ENCODE assay signal across 37 cellular contexts in genomic region chr3:87062685-87063084, GRCh38.
"Had no signal": no experiment of that assay in that cellular context is flagged by ENCODE, and none has a peak within 500 bp of the region (broad histone marks: within the 10 kb centered on the region; RNA-seq: fewer than 3 reads in every experiment).

No MANE protein-coding gene starts in this region.

- H3K9me3 ChIP-seq: ascending aorta had no signal

- DNase-seq: activated CD4-positive, alpha-beta memory T cell treated with anti-CD3 and anti-CD28 coated beads, Interleukin-2, amount 10 ng/mL, durations not matched to agents 7 days and 5 days; activated CD4-positive, alpha-beta T cell treated with anti-CD3 and anti-CD28 coated beads for 1 hour; activated CD4-positive, alpha-beta T cell treated with anti-CD3 and anti-CD28 coated beads for 36 hours; activated CD4-positive, alpha-beta T cell treated with anti-CD3 and anti-CD28 coated beads for 48 hours; activated CD4-positive, alpha-beta T cell treated with anti-CD3 and anti-CD28 coated beads, Interleukin-2, amount 10 ng/mL, durations not matched to agents 7 days and 5 days; activated CD4-positive, alpha-beta T cell treated with anti-CD3 and anti-CD28 coated beads, Interleukin-2, amount 50 U/mL, for 48 hours; activated CD4-positive, CD25-positive, alpha-beta regulatory T cell; activated CD8-positive, alpha-beta memory T cell treated with anti-CD3 and anti-CD28 coated beads for 24 hours; activated CD8-positive, alpha-beta memory T cell treated with anti-CD3 and anti-CD28 coated beads, Interleukin-2, amount 10 ng/mL, durations not matched to agents 7 days and 5 days; activated CD8-positive, alpha-beta memory T cell treated with anti-CD3 and anti-CD28 coated beads, Interleukin-2, amount 50 U/mL, for 48 hours; activated CD8-positive, alpha-beta T cell treated with anti-CD3 and anti-CD28 coated beads, Interleukin-2, amount 10 ng/mL, durations not matched to agents 7 days and 5 days; activated effector memory CD4-positive, alpha-beta T cell treated with Interleukin-2 at 50 U/mL for 16 hours; activated gamma-delta T cell; activated naive CD4-positive, alpha-beta T cell; activated naive CD4-positive, alpha-beta T cell treated with anti-CD3 and anti-CD28 coated beads, Interleukin-2, amount 10 ng/mL, durations not matched to agents 7 days and 5 days; activated naive CD8-positive, alpha-beta T cell treated with anti-CD3 and anti-CD28 coated beads, Interleukin-2, amount 10 ng/mL, durations not matched to agents 7 days and 5 days; activated naive CD8-positive, alpha-beta T cell treated with anti-CD3 and anti-CD28 coated beads, Interleukin-2, amount 50 U/mL, for 24 hours; activated T-cell treated with anti-CD3 and anti-CD28 coated beads, Interleukin-2, amount 50 U/mL, for 24 hours; activated T-cell treated with anti-CD3 and anti-CD28 coated beads, Interleukin-2, amount 50 U/mL, for 48 hours; amygdala; anterior cingulate cortex; caudate nucleus; cerebellar nuclear complex; T-helper 1 cell; T-helper 2 cell; T-helper 9 cell had no signal

- H3K4me3 ChIP-seq: ascending aorta, cardiac muscle cell had no signal

- H3K4me1 ChIP-seq: ascending aorta had no signal

- H3K27ac ChIP-seq: ascending aorta, cardiac muscle cell, VCaP had no signal

- H3K9me3 Mint-ChIP-seq: activated CD4-positive, alpha-beta memory T cell treated with anti-CD3 and anti-CD28 coated beads, Interleukin-2, amount 10 ng/mL, durations not matched to agents 7 days and 5 days; activated CD4-positive, alpha-beta T cell treated with anti-CD3 and anti-CD28 coated beads, Interleukin-2, amount 10 ng/mL, durations not matched to agents 7 days and 5 days; activated naive CD4-positive, alpha-beta T cell treated with anti-CD3 and anti-CD28 coated beads, Interleukin-2, amount 50 U/mL, for 24 hours; activated naive CD8-positive, alpha-beta T cell treated with anti-CD3 and anti-CD28 coated beads, Interleukin-2, amount 10 ng/mL, durations not matched to agents 7 days and 5 days; activated T-cell treated with anti-CD3 and anti-CD28 coated beads, Interleukin-2, amount 50 U/mL, for 24 hours; activated T-helper 2 cell treated with anti-CD3 and anti-CD28 coated beads, Interferon-gamma antibody, Interleukin-2, Interleukin-4, amounts not matched to agents 10 μg/mL and 5 μg/mL and 100 μg/mL, durations not matched to agents 14 hours and 24 hours and 36 hours; T-helper 1 cell treated with Interleukin-12 subunit alpha and Interleukin-12 subunit beta and Interleukin-4 antibody, amounts not matched to agents 30 μg/mL and 1 μg/mL, for 36 hours; T-helper 2 cell treated with Interferon-gamma antibody and Interleukin-4, amounts not matched to agents 5 μg/mL and 100 μg/mL, for 36 hours had no signal

- H3K36me3 Mint-ChIP-seq: activated CD8-positive, alpha-beta memory T cell treated with anti-CD3 and anti-CD28 coated beads, Interleukin-2, amount 10 ng/mL, durations not matched to agents 7 days and 5 days; activated naive CD4-positive, alpha-beta T cell treated with anti-CD3 and anti-CD28 coated beads, Interleukin-2, amount 10 ng/mL, durations not matched to agents 7 days and 5 days; activated naive CD4-positive, alpha-beta T cell treated with anti-CD3 and anti-CD28 coated beads, Interleukin-2, amount 50 U/mL, for 24 hours; activated naive CD8-positive, alpha-beta T cell; activated naive CD8-positive, alpha-beta T cell treated with anti-CD3 and anti-CD28 coated beads, Interleukin-2, amount 10 ng/mL, durations not matched to agents 7 days and 5 days; brain had no signal

- H3K27me3 ChIP-seq: ascending aorta, cardiac muscle cell had no signal

- H3K4me3 Mint-ChIP-seq: activated CD4-positive, alpha-beta memory T cell treated with anti-CD3 and anti-CD28 coated beads, Interleukin-2, amount 10 ng/mL, durations not matched to agents 7 days and 5 days; activated CD4-positive, alpha-beta T cell treated with anti-CD3 and anti-CD28 coated beads for 36 hours; activated CD4-positive, alpha-beta T cell treated with anti-CD3 and anti-CD28 coated beads, Interleukin-2, amount 10 ng/mL, durations not matched to agents 7 days and 5 days; activated CD8-positive, alpha-beta memory T cell treated with anti-CD3 and anti-CD28 coated beads, Interleukin-2, amount 10 ng/mL, durations not matched to agents 7 days and 5 days; activated CD8-positive, alpha-beta T cell treated with anti-CD3 and anti-CD28 coated beads, Interleukin-2, amount 10 ng/mL, durations not matched to agents 7 days and 5 days; activated naive CD4-positive, alpha-beta T cell treated with anti-CD3 and anti-CD28 coated beads, Interleukin-2, amount 10 ng/mL, durations not matched to agents 7 days and 5 days; activated naive CD4-positive, alpha-beta T cell treated with anti-CD3 and anti-CD28 coated beads, Interleukin-2, amount 50 U/mL, for 24 hours; activated naive CD8-positive, alpha-beta T cell; activated naive CD8-positive, alpha-beta T cell treated with anti-CD3 and anti-CD28 coated beads, Interleukin-2, amount 10 ng/mL, durations not matched to agents 7 days and 5 days; activated naive CD8-positive, alpha-beta T cell treated with anti-CD3 and anti-CD28 coated beads, Interleukin-2, amount 50 U/mL, for 24 hours; activated T-cell treated with anti-CD3 and anti-CD28 coated beads, Interleukin-2, amount 50 U/mL, for 24 hours; brain; central memory CD8-positive, alpha-beta T cell; T-helper 1 cell treated with Interleukin-12 subunit alpha and Interleukin-12 subunit beta and Interleukin-4 antibody, amounts not matched to agents 30 μg/mL and 1 μg/mL, for 36 hours; T-helper 2 cell treated with Interferon-gamma antibody and Interleukin-4, amounts not matched to agents 5 μg/mL and 100 μg/mL, for 36 hours had no signal

- ATAC-seq: activated CD4-positive, alpha-beta T cell treated with anti-CD3 and anti-CD28 coated beads for 36 hours; activated CD4-positive, CD25-positive, alpha-beta regulatory T cell treated with anti-CD3 and anti-CD28 coated beads, Interleukin-2, amount 50 U/mL, for 24 hours; activated CD8-positive, alpha-beta memory T cell treated with anti-CD3 and anti-CD28 coated beads, Interleukin-2, amount 10 ng/mL, durations not matched to agents 7 days and 5 days; activated CD8-positive, alpha-beta T cell treated with anti-CD3 and anti-CD28 coated beads, Interleukin-2, amount 10 ng/mL, durations not matched to agents 7 days and 5 days; activated naive CD8-positive, alpha-beta T cell treated with anti-CD3 and anti-CD28 coated beads, Interleukin-2, amount 50 U/mL, for 24 hours had no signal

- H3K4me1 Mint-ChIP-seq: activated CD4-positive, alpha-beta memory T cell treated with anti-CD3 and anti-CD28 coated beads, Interleukin-2, amount 10 ng/mL, durations not matched to agents 7 days and 5 days; activated CD4-positive, alpha-beta T cell treated with anti-CD3 and anti-CD28 coated beads for 36 hours; activated CD4-positive, alpha-beta T cell treated with anti-CD3 and anti-CD28 coated beads, Interleukin-2, amount 10 ng/mL, durations not matched to agents 7 days and 5 days; activated CD8-positive, alpha-beta memory T cell treated with anti-CD3 and anti-CD28 coated beads, Interleukin-2, amount 10 ng/mL, durations not matched to agents 7 days and 5 days; activated naive CD4-positive, alpha-beta T cell treated with anti-CD3 and anti-CD28 coated beads, Interleukin-2, amount 10 ng/mL, durations not matched to agents 7 days and 5 days; activated naive CD4-positive, alpha-beta T cell treated with anti-CD3 and anti-CD28 coated beads, Interleukin-2, amount 50 U/mL, for 24 hours; activated naive CD8-positive, alpha-beta T cell treated with anti-CD3 and anti-CD28 coated beads, Interleukin-2, amount 10 ng/mL, durations not matched to agents 7 days and 5 days; activated naive CD8-positive, alpha-beta T cell treated with anti-CD3 and anti-CD28 coated beads, Interleukin-2, amount 50 U/mL, for 24 hours; brain; central memory CD8-positive, alpha-beta T cell had no signal

- H3K27ac Mint-ChIP-seq: activated CD4-positive, alpha-beta memory T cell treated with anti-CD3 and anti-CD28 coated beads, Interleukin-2, amount 10 ng/mL, durations not matched to agents 7 days and 5 days; activated CD4-positive, alpha-beta T cell treated with anti-CD3 and anti-CD28 coated beads for 36 hours; activated CD4-positive, alpha-beta T cell treated with anti-CD3 and anti-CD28 coated beads, Interleukin-2, amount 10 ng/mL, durations not matched to agents 7 days and 5 days; activated CD8-positive, alpha-beta memory T cell treated with anti-CD3 and anti-CD28 coated beads, Interleukin-2, amount 10 ng/mL, durations not matched to agents 7 days and 5 days; activated CD8-positive, alpha-beta T cell treated with anti-CD3 and anti-CD28 coated beads, Interleukin-2, amount 10 ng/mL, durations not matched to agents 7 days and 5 days; activated naive CD4-positive, alpha-beta T cell treated with anti-CD3 and anti-CD28 coated beads, Interleukin-2, amount 10 ng/mL, durations not matched to agents 7 days and 5 days; activated naive CD4-positive, alpha-beta T cell treated with anti-CD3 and anti-CD28 coated beads, Interleukin-2, amount 50 U/mL, for 24 hours; activated naive CD8-positive, alpha-beta T cell; activated naive CD8-positive, alpha-beta T cell treated with anti-CD3 and anti-CD28 coated beads, Interleukin-2, amount 10 ng/mL, durations not matched to agents 7 days and 5 days; activated naive CD8-positive, alpha-beta T cell treated with anti-CD3 and anti-CD28 coated beads, Interleukin-2, amount 50 U/mL, for 24 hours; activated T-cell treated with anti-CD3 and anti-CD28 coated beads, Interleukin-2, amount 50 U/mL, for 24 hours; activated T-helper 2 cell treated with anti-CD3 and anti-CD28 coated beads, Interferon-gamma antibody, Interleukin-2, Interleukin-4, amounts not matched to agents 10 μg/mL and 5 μg/mL and 100 μg/mL, durations not matched to agents 14 hours and 24 hours and 36 hours; brain; T-helper 1 cell treated with Interleukin-12 subunit alpha and Interleukin-12 subunit beta and Interleukin-4 antibody, amounts not matched to agents 30 μg/mL and 1 μg/mL, for 36 hours; T-helper 2 cell treated with Interferon-gamma antibody and Interleukin-4, amounts not matched to agents 5 μg/mL and 100 μg/mL, for 36 hours had no signal

- H3K36me3 ChIP-seq: ascending aorta, cardiac muscle cell had no signal

- H3K27me3 Mint-ChIP-seq: activated CD4-positive, alpha-beta memory T cell treated with anti-CD3 and anti-CD28 coated beads, Interleukin-2, amount 10 ng/mL, durations not matched to agents 7 days and 5 days; activated CD8-positive, alpha-beta memory T cell treated with anti-CD3 and anti-CD28 coated beads, Interleukin-2, amount 10 ng/mL, durations not matched to agents 7 days and 5 days; activated naive CD4-positive, alpha-beta T cell treated with anti-CD3 and anti-CD28 coated beads, Interleukin-2, amount 10 ng/mL, durations not matched to agents 7 days and 5 days; activated naive CD8-positive, alpha-beta T cell; activated naive CD8-positive, alpha-beta T cell treated with anti-CD3 and anti-CD28 coated beads, Interleukin-2, amount 50 U/mL, for 24 hours; central memory CD8-positive, alpha-beta T cell had no signal
